Comparison of ENCODE assay signal across 20 cellular contexts in the genomic region with DNA sequence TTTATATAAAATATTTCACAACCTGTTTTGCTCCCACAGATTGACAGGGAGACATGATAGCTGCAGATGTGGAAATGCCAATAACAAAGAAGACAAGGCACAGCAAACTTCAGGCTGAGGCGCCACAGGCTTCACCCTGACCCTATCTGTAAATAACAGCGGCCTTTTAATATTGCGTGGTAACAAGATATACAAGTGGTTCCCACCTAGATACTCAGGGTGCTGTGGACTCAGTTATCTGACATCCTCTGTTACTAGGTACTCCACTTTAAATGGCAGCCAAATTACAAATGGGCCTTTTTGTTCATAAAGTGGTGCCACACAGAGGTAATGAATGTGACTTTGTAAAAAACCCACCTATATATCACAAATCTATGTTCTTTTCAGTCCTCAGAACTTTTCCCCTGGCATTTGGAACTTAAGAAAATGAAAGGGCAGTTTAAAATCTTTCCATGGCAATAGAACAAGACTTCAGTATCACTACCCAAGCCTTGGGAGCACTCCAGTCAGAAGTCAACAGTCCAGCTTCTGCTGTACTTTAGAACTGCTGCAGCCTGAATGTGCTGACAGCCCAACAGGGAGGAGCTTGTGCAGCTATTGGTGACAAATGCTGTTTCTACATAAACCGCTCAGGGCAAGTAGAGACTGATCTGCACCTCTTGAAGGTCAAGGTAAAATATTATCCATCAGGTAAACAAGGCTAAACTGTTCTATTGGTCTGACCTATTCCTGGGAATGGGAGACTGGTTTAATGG.
"Had no signal": no experiment of that assay in that cellular context is flagged by ENCODE, and none has a peak within 500 bp of the region (broad histone marks: within the 10 kb centered on the region; RNA-seq: fewer than 3 reads in every experiment).

No MANE protein-coding gene starts in this region.

- H3K9me3 Mint-ChIP-seq: memory B cell had no signal

- H3K9me3 ChIP-seq: adrenal gland, colonic mucosa, esophagus muscularis mucosa, mucosa of descending colon, tibial nerve had no signal

- H3K27me3 ChIP-seq: adrenal gland, colonic mucosa, esophagus muscularis mucosa, tibial nerve had no signal

- H3K4me3 ChIP-seq: adrenal gland, colonic mucosa, esophagus muscularis mucosa, mucosa of descending colon, tibial nerve had no signal

- ATAC-seq: activated CD8-positive, alpha-beta T cell treated with anti-CD3 and anti-CD28 coated beads for 36 hours; mucosa of descending colon; naive thymus-derived CD8-positive, alpha-beta T cell had no signal

- H3K27ac ChIP-seq: adrenal gland, colonic mucosa, esophagus muscularis mucosa, parathyroid adenoma, tibial nerve had no signal

- H3K27me3 Mint-ChIP-seq: activated CD8-positive, alpha-beta T cell treated with anti-CD3 and anti-CD28 coated beads for 36 hours; activated naive CD4-positive, alpha-beta T cell treated with anti-CD3 and anti-CD28 coated beads, Interleukin-2, amount 50 U/mL, for 24 hours; naive thymus-derived CD8-positive, alpha-beta T cell had no signal

- DNase-seq: activated CD4-positive, alpha-beta T cell treated with anti-CD3 and anti-CD28 coated beads for 48 hours; activated CD8-positive, alpha-beta memory T cell treated with anti-CD3 and anti-CD28 coated beads, Interleukin-2, amount 50 U/mL, for 4 hours; activated CD8-positive, alpha-beta T cell treated with anti-CD3 and anti-CD28 coated beads for 36 hours; activated effector memory CD4-positive, alpha-beta T cell treated with anti-CD3 and anti-CD28 coated beads, Interleukin-2, amount 50 U/mL, for 16 hours; activated T-cell treated with anti-CD3 and anti-CD28 coated beads, Interleukin-2, amount 50 U/mL, for 48 hours; adrenal gland; central memory CD4-positive, alpha-beta T cell; colonic mucosa; mucosa of descending colon; naive thymus-derived CD8-positive, alpha-beta T cell; small intestine; stimulated activated CD4-positive, alpha-beta T cell treated with anti-CD3 and anti-CD28 coated beads, Interleukin-4, amount 100 ng/mL, for 24 hours; stimulated activated naive CD4-positive, alpha-beta T cell; substantia nigra had no signal

- H3K4me1 Mint-ChIP-seq: memory B cell had no signal

- H3K27ac Mint-ChIP-seq: activated CD8-positive, alpha-beta T cell treated with anti-CD3 and anti-CD28 coated beads for 36 hours; activated naive CD4-positive, alpha-beta T cell treated with anti-CD3 and anti-CD28 coated beads, Interleukin-2, amount 50 U/mL, for 24 hours; memory B cell had no signal

- H3K36me3 ChIP-seq: adrenal gland, colonic mucosa, esophagus muscularis mucosa, tibial nerve had no signal

- H3K4me1 ChIP-seq: adrenal gland, colonic mucosa, esophagus muscularis mucosa, parathyroid adenoma, tibial nerve had no signal

- FAIRE-seq: endometrium, small intestine had no signal

- H3K4me3 Mint-ChIP-seq: activated CD8-positive, alpha-beta T cell treated with anti-CD3 and anti-CD28 coated beads for 36 hours; activated naive CD4-positive, alpha-beta T cell treated with anti-CD3 and anti-CD28 coated beads, Interleukin-2, amount 50 U/mL, for 24 hours; memory B cell had no signal
